Comparison of ENCODE assay signal across 1 cellular context in the genomic region with DNA sequence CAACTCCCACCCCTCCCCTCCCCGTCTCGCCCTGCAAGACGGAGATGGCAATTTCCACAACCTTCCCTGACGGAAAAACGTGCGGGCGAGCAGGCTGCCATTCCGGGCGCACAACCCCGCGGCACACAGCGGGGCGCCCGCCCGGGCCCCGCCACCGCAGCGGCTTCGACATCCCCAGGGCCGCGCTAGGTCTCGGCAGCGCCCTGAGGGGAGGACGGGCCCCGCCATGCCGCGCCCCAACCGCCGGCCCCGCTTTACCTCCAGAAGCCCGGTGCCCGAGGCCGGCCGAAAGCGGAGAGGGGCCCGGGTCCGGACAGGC.
TF ChIP-seq lines count a peak whose summit lies in the region.

No MANE protein-coding gene starts in this region.

TF ChIP-seq in SK-N-SH, 30 proteins besides CTCF, POLR2A, EP300 and RAD21 (continued from another document):
- TF ChIP-seq, protein P1, sequence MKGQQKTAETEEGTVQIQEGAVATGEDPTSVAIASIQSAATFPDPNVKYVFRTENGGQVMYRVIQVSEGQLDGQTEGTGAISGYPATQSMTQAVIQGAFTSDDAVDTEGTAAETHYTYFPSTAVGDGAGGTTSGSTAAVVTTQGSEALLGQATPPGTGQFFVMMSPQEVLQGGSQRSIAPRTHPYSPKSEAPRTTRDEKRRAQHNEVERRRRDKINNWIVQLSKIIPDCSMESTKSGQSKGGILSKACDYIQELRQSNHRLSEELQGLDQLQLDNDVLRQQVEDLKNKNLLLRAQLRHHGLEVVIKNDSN (IDR thresholded peaks at IDR 0.05; ENCODE audit: borderline replicate concordance, low read depth) = no peak
- TF ChIP-seq SMC3 (IDR thresholded peaks at IDR 0.05; ENCODE audit: low read depth, low read length) = no peak
- no peak for TF ChIP-seq GATA2 (CRISPR knock-in tag; IDR thresholded peaks at IDR 0.05)
- TF ChIP-seq TAF1 (IDR thresholded peaks at IDR 0.05; ENCODE audit: borderline replicate concordance, low read depth, low read length) = no peak
- TF ChIP-seq, protein P2, sequence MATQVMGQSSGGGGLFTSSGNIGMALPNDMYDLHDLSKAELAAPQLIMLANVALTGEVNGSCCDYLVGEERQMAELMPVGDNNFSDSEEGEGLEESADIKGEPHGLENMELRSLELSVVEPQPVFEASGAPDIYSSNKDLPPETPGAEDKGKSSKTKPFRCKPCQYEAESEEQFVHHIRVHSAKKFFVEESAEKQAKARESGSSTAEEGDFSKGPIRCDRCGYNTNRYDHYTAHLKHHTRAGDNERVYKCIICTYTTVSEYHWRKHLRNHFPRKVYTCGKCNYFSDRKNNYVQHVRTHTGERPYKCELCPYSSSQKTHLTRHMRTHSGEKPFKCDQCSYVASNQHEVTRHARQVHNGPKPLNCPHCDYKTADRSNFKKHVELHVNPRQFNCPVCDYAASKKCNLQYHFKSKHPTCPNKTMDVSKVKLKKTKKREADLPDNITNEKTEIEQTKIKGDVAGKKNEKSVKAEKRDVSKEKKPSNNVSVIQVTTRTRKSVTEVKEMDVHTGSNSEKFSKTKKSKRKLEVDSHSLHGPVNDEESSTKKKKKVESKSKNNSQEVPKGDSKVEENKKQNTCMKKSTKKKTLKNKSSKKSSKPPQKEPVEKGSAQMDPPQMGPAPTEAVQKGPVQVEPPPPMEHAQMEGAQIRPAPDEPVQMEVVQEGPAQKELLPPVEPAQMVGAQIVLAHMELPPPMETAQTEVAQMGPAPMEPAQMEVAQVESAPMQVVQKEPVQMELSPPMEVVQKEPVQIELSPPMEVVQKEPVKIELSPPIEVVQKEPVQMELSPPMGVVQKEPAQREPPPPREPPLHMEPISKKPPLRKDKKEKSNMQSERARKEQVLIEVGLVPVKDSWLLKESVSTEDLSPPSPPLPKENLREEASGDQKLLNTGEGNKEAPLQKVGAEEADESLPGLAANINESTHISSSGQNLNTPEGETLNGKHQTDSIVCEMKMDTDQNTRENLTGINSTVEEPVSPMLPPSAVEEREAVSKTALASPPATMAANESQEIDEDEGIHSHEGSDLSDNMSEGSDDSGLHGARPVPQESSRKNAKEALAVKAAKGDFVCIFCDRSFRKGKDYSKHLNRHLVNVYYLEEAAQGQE (IDR thresholded peaks at IDR 0.05; ENCODE audit: low read depth, low read length) = no peak
- no peak for TF ChIP-seq SIN3A (IDR thresholded peaks at IDR 0.05; ENCODE audit: borderline replicate concordance, low read depth, low read length)
- TF ChIP-seq, protein P3, sequence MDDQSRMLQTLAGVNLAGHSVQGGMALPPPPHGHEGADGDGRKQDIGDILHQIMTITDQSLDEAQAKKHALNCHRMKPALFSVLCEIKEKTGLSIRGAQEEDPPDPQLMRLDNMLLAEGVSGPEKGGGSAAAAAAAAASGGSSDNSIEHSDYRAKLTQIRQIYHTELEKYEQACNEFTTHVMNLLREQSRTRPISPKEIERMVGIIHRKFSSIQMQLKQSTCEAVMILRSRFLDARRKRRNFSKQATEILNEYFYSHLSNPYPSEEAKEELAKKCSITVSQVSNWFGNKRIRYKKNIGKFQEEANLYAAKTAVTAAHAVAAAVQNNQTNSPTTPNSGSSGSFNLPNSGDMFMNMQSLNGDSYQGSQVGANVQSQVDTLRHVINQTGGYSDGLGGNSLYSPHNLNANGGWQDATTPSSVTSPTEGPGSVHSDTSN (IDR thresholded peaks at IDR 0.05) = no peak
- no peak for TF ChIP-seq POLR2AphosphoS5 (IDR thresholded peaks at IDR 0.05; ENCODE audit: low read depth, low read length)
